Comparison of ENCODE assay signal across 1 cellular context in the genomic region with DNA sequence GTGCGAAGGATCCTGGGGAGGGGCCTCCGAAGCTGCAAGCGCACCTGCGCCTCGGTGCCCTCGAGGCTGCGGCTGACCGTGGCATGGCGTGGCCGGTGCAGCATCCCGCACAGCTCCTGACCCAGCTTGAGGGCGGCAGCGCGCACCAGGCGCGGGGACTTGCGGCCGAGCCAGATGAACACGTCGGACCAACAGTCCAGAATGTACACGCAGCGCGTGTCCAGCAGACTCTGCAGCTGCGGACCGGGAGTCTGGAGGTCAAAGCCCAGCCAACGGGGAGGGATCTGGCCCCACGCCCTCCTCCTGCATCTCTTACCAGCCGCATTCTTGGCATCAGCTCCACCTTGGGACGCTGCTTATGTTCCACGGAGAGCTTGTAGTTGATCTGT.
A peak's percentile ranks its signal among the peaks of the same experiment; 100 is the strongest.
TF ChIP-seq lines count a peak whose summit lies in the region.

No MANE protein-coding gene starts in this region.

TF ChIP-seq in HepG2, 621 proteins besides CTCF, POLR2A, EP300 and RAD21:
- TF ChIP-seq, protein P1, sequence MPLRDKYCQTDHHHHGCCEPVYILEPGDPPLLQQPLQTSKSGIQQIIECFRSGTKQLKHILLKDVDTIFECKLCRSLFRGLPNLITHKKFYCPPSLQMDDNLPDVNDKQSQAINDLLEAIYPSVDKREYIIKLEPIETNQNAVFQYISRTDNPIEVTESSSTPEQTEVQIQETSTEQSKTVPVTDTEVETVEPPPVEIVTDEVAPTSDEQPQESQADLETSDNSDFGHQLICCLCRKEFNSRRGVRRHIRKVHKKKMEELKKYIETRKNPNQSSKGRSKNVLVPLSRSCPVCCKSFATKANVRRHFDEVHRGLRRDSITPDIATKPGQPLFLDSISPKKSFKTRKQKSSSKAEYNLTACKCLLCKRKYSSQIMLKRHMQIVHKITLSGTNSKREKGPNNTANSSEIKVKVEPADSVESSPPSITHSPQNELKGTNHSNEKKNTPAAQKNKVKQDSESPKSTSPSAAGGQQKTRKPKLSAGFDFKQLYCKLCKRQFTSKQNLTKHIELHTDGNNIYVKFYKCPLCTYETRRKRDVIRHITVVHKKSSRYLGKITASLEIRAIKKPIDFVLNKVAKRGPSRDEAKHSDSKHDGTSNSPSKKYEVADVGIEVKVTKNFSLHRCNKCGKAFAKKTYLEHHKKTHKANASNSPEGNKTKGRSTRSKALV (CRISPR knock-in tag; IDR thresholded peaks at IDR 0.05), result no peak
- peak; percentile 56 for TF ChIP-seq RBFOX2 (IDR thresholded peaks at IDR 0.05; ENCODE audit: low read depth, low read length)
- TF ChIP-seq AGO2 (optimal IDR thresholded peaks at IDR 0.05; ENCODE audit: low read depth, low read length), result peak; percentile 74
- no peak for TF ChIP-seq ETV5 (CRISPR knock-in tag; IDR thresholded peaks at IDR 0.05; ENCODE audit: borderline replicate concordance)
- TF ChIP-seq ZNF768 (CRISPR knock-in tag; IDR thresholded peaks at IDR 0.05), result peak; percentile 41; the same call in 1 of the 2 replicates
TF ChIP-seq in HepG2: peak in this region for 3.
